8 cellular contexts compared by ENCODE assay signal in the genomic region with DNA sequence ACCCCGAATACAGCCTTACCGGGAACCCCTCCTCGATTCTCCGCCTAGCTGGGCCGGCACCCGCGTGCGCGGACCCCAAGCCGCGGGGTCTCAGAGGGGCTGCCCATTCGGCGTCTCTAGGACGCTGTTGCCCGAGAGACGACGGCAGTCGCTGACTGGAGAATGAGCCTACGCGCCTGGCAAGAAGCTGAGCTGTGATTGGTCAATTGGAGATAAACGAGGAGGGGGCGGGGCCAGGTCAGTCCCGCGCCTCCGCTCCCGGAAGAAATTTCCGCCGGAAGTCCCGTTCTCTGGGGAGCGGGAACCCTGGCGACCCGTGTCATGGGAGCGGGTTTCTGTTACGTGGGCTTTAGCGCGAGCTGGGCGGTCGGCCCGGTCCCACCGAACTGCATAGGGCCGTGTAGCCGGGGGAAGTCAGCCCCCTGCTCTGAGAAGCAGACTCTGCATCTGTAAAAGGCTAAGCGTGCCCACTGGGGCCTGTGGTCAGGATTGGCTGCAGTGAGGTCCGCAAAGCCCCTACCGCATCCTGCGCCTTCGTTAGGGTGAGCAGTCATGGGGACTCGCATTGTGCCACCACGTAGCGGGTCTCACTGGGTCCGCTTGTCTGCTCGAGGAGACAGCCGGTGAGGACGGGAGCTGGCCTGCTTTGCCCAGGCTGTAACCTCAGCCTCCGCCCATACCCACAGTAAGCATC. TPM values are rescaled to one million over a fixed set of nuclear protein-coding genes. Genes with fewer than 3 reads are reported as not detected.
DNase-seq lines count a peak whose midpoint lies in the region; ATAC-seq and TF ChIP-seq lines count a peak whose summit lies in the region.

A gene with protein sequence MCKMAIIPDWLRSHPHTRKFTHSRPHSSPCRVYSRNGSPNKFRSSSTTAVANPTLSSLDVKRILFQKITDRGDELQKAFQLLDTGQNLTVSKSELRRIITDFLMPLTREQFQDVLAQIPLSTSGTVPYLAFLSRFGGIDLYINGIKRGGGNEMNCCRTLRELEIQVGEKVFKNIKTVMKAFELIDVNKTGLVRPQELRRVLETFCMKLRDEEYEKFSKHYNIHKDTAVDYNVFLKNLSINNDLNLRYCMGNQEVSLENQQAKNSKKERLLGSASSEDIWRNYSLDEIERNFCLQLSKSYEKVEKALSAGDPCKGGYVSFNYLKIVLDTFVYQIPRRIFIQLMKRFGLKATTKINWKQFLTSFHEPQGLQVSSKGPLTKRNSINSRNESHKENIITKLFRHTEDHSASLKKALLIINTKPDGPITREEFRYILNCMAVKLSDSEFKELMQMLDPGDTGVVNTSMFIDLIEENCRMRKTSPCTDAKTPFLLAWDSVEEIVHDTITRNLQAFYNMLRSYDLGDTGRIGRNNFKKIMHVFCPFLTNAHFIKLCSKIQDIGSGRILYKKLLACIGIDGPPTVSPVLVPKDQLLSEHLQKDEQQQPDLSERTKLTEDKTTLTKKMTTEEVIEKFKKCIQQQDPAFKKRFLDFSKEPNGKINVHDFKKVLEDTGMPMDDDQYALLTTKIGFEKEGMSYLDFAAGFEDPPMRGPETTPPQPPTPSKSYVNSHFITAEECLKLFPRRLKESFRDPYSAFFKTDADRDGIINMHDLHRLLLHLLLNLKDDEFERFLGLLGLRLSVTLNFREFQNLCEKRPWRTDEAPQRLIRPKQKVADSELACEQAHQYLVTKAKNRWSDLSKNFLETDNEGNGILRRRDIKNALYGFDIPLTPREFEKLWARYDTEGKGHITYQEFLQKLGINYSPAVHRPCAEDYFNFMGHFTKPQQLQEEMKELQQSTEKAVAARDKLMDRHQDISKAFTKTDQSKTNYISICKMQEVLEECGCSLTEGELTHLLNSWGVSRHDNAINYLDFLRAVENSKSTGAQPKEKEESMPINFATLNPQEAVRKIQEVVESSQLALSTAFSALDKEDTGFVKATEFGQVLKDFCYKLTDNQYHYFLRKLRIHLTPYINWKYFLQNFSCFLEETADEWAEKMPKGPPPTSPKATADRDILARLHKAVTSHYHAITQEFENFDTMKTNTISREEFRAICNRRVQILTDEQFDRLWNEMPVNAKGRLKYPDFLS (N-terminal part only) (minus strand): TSS at position 157 of the 694 bp plus-strand sequence. CDS start 29,987 bp downstream, outside the sequence.

- peaks cover 0 to 10% (median 2%) of the 10 kb centered on the region in 3 donors for H3K36me3 Mint-ChIP-seq in CD8-positive, alpha-beta memory T cell

- peak within 1 kb of the TSS; percentile 79 to 94 for H3K9ac ChIP-seq in mucosa of rectum (ENCODE audit: low read depth in 1 of 2, low read length in 2 of 2)

- peaks cover 12% of the 10 kb centered on the region for H3K4me1 ChIP-seq in CD8-positive, alpha-beta memory T cell (ENCODE audit: insufficient read depth, low read length)
- peaks cover 8 to 13% of the 10 kb centered on the region in 2 donors for H3K4me1 ChIP-seq in mucosa of rectum (ENCODE audit: control insufficient read depth in 2 of 2, insufficient read depth in 2 of 2, low read length in 2 of 2)

- H3K4me1 Mint-ChIP-seq in CD8-positive, alpha-beta memory T cell: peaks cover 26 to 35% (median 31%) of the 10 kb centered on the region in 3 donors

- H3K4me3 Mint-ChIP-seq in CD8-positive, alpha-beta memory T cell: peak within 1 kb of the TSS; percentile 92 to 97 (median 96)

- no peaks in the 10 kb centered on the region for H3K36me3 ChIP-seq in CD8-positive, alpha-beta memory T cell (ENCODE audit: insufficient read depth, low read length)
- no peaks in the 10 kb centered on the region for H3K36me3 ChIP-seq in mucosa of rectum (ENCODE audit: control insufficient read depth in 2 of 2, insufficient read depth in 2 of 2, low read length in 2 of 2)

- peak within 1 kb of the TSS; percentile 67 to 96 (median 90) for H3K27ac Mint-ChIP-seq in CD8-positive, alpha-beta memory T cell

- TF ChIP-seq POLR2A in erythroblast (IDR thresholded peaks at IDR 0.05; ENCODE audit: low read length): peak; percentile 85

- ATAC-seq in GM21360 (IDR thresholded peaks at IDR 0.05; ENCODE audit: unreplicated experiment): peak; percentile 82

- no peaks in the 10 kb centered on the region for H3K9me3 ChIP-seq in CD8-positive, alpha-beta memory T cell (ENCODE audit: low read length)
- no peaks in the 10 kb centered on the region for H3K9me3 ChIP-seq in mucosa of rectum (ENCODE audit: control insufficient read depth in 2 of 2, low read length in 2 of 2)

- POLR2A ChIA-PET in CD8-positive, alpha-beta memory T cell (lab: Charles Lee): interaction anchor here (0.6 kb wide), 1 partner anchor 71 kb away, joined by 3 read pairs; no protein-coding TSS in a partner anchor

- no peaks in the 10 kb centered on the region for H3K27me3 ChIP-seq in CD8-positive, alpha-beta memory T cell (ENCODE audit: insufficient read depth, low read length, poor library complexity, severe bottlenecking)
- no peaks in the 10 kb centered on the region for H3K27me3 ChIP-seq in mucosa of rectum (ENCODE audit: control insufficient read depth in 2 of 2, insufficient read depth in 2 of 2, low read length in 2 of 2)

- H3K27ac ChIP-seq in CD8-positive, alpha-beta memory T cell (ENCODE audit: low read depth, low read length): peak within 1 kb of the TSS; percentile 66
- H3K27ac ChIP-seq in mucosa of rectum (ENCODE audit: low read depth in 2 of 2, low read length in 2 of 2): peak within 1 kb of the TSS; percentile 60 to 67

- peaks cover 0 to 2% (median 0%) of the 10 kb centered on the region in 5 donors for H3K9me3 Mint-ChIP-seq in CD8-positive, alpha-beta memory T cell

- H3K4me3 ChIP-seq in CD8-positive, alpha-beta memory T cell (ENCODE audit: low read length): peak within 1 kb of the TSS; percentile 97
- H3K4me3 ChIP-seq in mucosa of rectum (ENCODE audit: low read length in 2 of 2): peak within 1 kb of the TSS; percentile 90 to 98

- H3K27me3 Mint-ChIP-seq in CD8-positive, alpha-beta memory T cell: peaks cover 0 to 2% of the 10 kb centered on the region in 2 donors

- DNase-seq in CD8-positive, alpha-beta memory T cell: peak; percentile 83 to 93 (median 86)
- DNase-seq in HUDEP-2 (lab: John Stamatoyannopoulos, UW; ENCODE audit: unreplicated experiment in 76 of 76) (peak in 75 of 76 experiments; percentile 24 to 92 (median 83)), OCI-M1 (lab: John Stamatoyannopoulos, UW) (peak; percentile 93), activated T-cell treated with anti-CD3 and anti-CD28 coated beads for 48 hours (ENCODE audit: low read depth) (peak; percentile 85), erythroblast (lab: John Stamatoyannopoulos, UW) (peak; percentile 93 to 96)
- peak; percentile 86 for DNase-seq in stimulated activated CD8-positive, alpha-beta memory T cell treated with anti-CD3 and anti-CD28 coated beads, Interleukin-4, amount 100 ng/mL, for 24 hours (ENCODE audit: low read depth)

- CTCF ChIA-PET in CD8-positive, alpha-beta memory T cell (lab: Charles Lee): no interaction called here

RNA-seq across cellular contexts. Expression of the gene that starts here (rescaled TPM):
- under 1 TPM; 0.64 to 0.72 TPM for total RNA-seq in CD8-positive, alpha-beta memory T cell
- 0.22 TPM for polyA plus RNA-seq in CD8-positive, alpha-beta memory T cell

Comparison
In these comparisons a context has a peak if more than half of its experiments do, and no peak if none do; other contexts are left out.
1. Peak in every context shown above with its lines: DNase-seq, ATAC-seq, H3K4me3 ChIP-seq and H3K27ac ChIP-seq.
2. Peak in DNase-seq, H3K4me3 ChIP-seq and H3K27ac ChIP-seq in CD8-positive, alpha-beta memory T cell; RNA of the gene not detected or under 1 TPM.